ENCODE assay signal across 8 cellular contexts in the genomic region with DNA sequence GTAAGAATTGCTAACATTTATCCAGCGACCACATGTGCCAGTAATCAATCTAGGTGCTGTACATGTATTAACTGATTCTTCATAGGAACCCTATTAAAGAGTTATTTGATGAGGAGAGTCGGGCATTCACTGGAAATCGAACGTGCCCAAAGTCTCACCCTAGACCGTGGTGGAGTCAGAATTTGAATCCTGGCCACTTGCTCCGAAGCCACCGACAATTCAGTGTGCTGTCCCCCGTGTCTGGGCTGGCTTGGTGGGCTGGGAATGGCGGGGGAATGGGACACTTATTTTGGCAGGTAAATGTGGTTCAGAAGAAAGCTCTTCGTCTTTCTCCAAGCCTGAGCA. TPM values are rescaled to one million over a fixed set of nuclear protein-coding genes. Genes with fewer than 3 reads are reported as not detected.
DNase-seq lines count a peak whose midpoint lies in the region; ATAC-seq and TF ChIP-seq lines count a peak whose summit lies in the region.

No MANE protein-coding gene starts in this region.

- TF ChIP-seq POLR2A in body of pancreas (IDR thresholded peaks at IDR 0.05), result no peak

- peaks cover 15% of the 10 kb centered on the region for H3K4me1 Mint-ChIP-seq in activated naive CD4-positive, alpha-beta T cell treated with anti-CD3 and anti-CD28 coated beads, Interleukin-2, amount 50 U/mL, for 24 hours

- intact Hi-C loops in body of pancreas (cut with DNase I), result no loop called here
- intact Hi-C loops in upper lobe of right lung (cut with DNase I), result loop anchor here (10.0 kb wide), 1 partner anchor 139 kb away; no protein-coding TSS in a partner anchor
- intact Hi-C loops in sciatic nerve (cut with DNase I), result loop anchor here (5.0 kb wide), 1 partner anchor 147 kb away; no protein-coding TSS in a partner anchor

- no peak for DNase-seq in activated naive CD4-positive, alpha-beta T cell treated with anti-CD3 and anti-CD28 coated beads, Interleukin-2, amount 50 U/mL, for 16 hours
- no peak for DNase-seq in body of pancreas
- no peak for DNase-seq in upper lobe of right lung
- no peak for DNase-seq in sciatic nerve (ENCODE audit: low spot score)

- H3K4me3 Mint-ChIP-seq in activated naive CD4-positive, alpha-beta T cell treated with anti-CD3 and anti-CD28 coated beads, Interleukin-2, amount 50 U/mL, for 24 hours, result peak overlapping the region; percentile 75

- ATAC-seq in body of pancreas (no peak), upper lobe of right lung (no peak), HG03039 (IDR thresholded peaks at IDR 0.05; ENCODE audit: unreplicated experiment) (no peak), sciatic nerve (no peak), HG03439 (IDR thresholded peaks at IDR 0.05; ENCODE audit: unreplicated experiment) (no peak)

- no peaks in the 10 kb centered on the region for H3K9me3 Mint-ChIP-seq in activated naive CD4-positive, alpha-beta T cell treated with anti-CD3 and anti-CD28 coated beads, Interleukin-2, amount 50 U/mL, for 24 hours

- TF ChIP-seq CTCF in body of pancreas (IDR thresholded peaks at IDR 0.05) (no peak), upper lobe of right lung (IDR thresholded peaks at IDR 0.05) (no peak)

- no peaks in the 10 kb centered on the region for H3K27me3 ChIP-seq in body of pancreas
- no peaks in the 10 kb centered on the region for H3K27me3 ChIP-seq in upper lobe of right lung

- peaks cover 2% of the 10 kb centered on the region for H3K36me3 Mint-ChIP-seq in activated naive CD4-positive, alpha-beta T cell treated with anti-CD3 and anti-CD28 coated beads, Interleukin-2, amount 50 U/mL, for 24 hours

- 8 to 15% methylated on average over 5 to 10 of the region's 10 CpGs for WGBS in body of pancreas, 2 donors
- 37 to 58% methylated on average over 7 to 9 of the region's 10 CpGs for WGBS in mesodermal cell (ENCODE audit: insufficient coverage in 2 of 2), 2 experiments

- H3K9me3 ChIP-seq in body of pancreas (no peaks in the 10 kb centered on the region), mesodermal cell (ENCODE audit: control insufficient read depth, low read length) (no peaks in the 10 kb centered on the region), upper lobe of right lung (no peaks in the 10 kb centered on the region)

- H3K4me3 ChIP-seq in body of pancreas (peak overlapping the region in 1 of 2 donors; percentile 38), mesodermal cell (ENCODE audit: extremely low read depth, insufficient read depth, low read length, poor library complexity, severe bottlenecking) (peak overlapping the region; percentile 76), upper lobe of right lung (peak overlapping the region; percentile 78)

- no peaks in the 10 kb centered on the region for H3K27me3 Mint-ChIP-seq in activated naive CD4-positive, alpha-beta T cell treated with anti-CD3 and anti-CD28 coated beads, Interleukin-2, amount 50 U/mL, for 24 hours

- H3K36me3 ChIP-seq in body of pancreas (replicated peaks in 1 of 2; ENCODE audit: insufficient read depth in 1 of 2, low read depth in 2 of 2), result no peaks in the 10 kb centered on the region
- peaks cover 4% of the 10 kb centered on the region for H3K36me3 ChIP-seq in mesodermal cell (ENCODE audit: control insufficient read depth, insufficient read depth, low read length)
- no peaks in the 10 kb centered on the region for H3K36me3 ChIP-seq in upper lobe of right lung

- peak overlapping the region; percentile 56 for H3K27ac Mint-ChIP-seq in activated naive CD4-positive, alpha-beta T cell treated with anti-CD3 and anti-CD28 coated beads, Interleukin-2, amount 50 U/mL, for 24 hours

- peak overlapping the region; percentile 50 to 82 (median 80) for H3K27ac ChIP-seq in body of pancreas
- H3K27ac ChIP-seq in mesodermal cell (ENCODE audit: low read depth, low read length, severe bottlenecking), result peak overlapping the region; percentile 59
- peak overlapping the region; percentile 65 for H3K27ac ChIP-seq in upper lobe of right lung

- H3K4me1 ChIP-seq in body of pancreas, result peaks cover 38% of the 10 kb centered on the region
- peaks cover 20% of the 10 kb centered on the region for H3K4me1 ChIP-seq in mesodermal cell (ENCODE audit: control insufficient read depth, insufficient read depth, low read length, poor library complexity, severe bottlenecking)
- H3K4me1 ChIP-seq in upper lobe of right lung, result peaks cover 30% of the 10 kb centered on the region

RNA-seq across cellular contexts. Expression of gene KSR1, which starts 0.7 kb away (rescaled TPM):
- 100 to 1,000 TPM in 1 of 2 donors, 10 to 100 TPM in 1; 99.9 to 142 TPM for total RNA-seq in body of pancreas
- 37.3 TPM for polyA plus RNA-seq in mesodermal cell (2013, experiment 1 of 2)
- polyA plus RNA-seq in mesodermal cell (2013, experiment 2 of 2), result 34.7 TPM
- total RNA-seq in upper lobe of right lung, result 52.5 TPM
- total RNA-seq in sciatic nerve, result 82.2 TPM
